Comparison of ENCODE assay signal across 9 cellular contexts in genomic region chr2:204638795-204639194, GRCh38.
"Had no signal": no experiment of that assay in that cellular context is flagged by ENCODE, and none has a peak within 500 bp of the region (broad histone marks: within the 10 kb centered on the region; RNA-seq: fewer than 3 reads in every experiment).

No MANE protein-coding gene starts in this region.

- H3K4me1 Mint-ChIP-seq: IgD-negative memory B cell had no signal

- H3K36me3 ChIP-seq: HAP-1 had no signal

- H3K27ac Mint-ChIP-seq: HFFc6, IgD-negative memory B cell had no signal

- H3K36me3 Mint-ChIP-seq: IgD-negative memory B cell had no signal

- H3K4me3 Mint-ChIP-seq: HFFc6, IgD-negative memory B cell had no signal

- H3K27ac ChIP-seq: GM23248, HL-60 had no signal

- H3K4me3 ChIP-seq: GM23248, HAP-1 had no signal

- H3K4me1 ChIP-seq: HAP-1 had no signal

- H3K27me3 Mint-ChIP-seq: IgD-negative memory B cell had no signal

- ATAC-seq: HCT116, HepG2 had no signal

- DNase-seq: GM23248, GOT3, H7, HFFc6 had no signal

- H3K9me3 Mint-ChIP-seq: HFFc6 had no signal

- H3K9me3 ChIP-seq: HAP-1 had no signal

- FAIRE-seq: HepG2 had no signal
